ENCODE assay signal across 16 cellular contexts in the genomic region with DNA sequence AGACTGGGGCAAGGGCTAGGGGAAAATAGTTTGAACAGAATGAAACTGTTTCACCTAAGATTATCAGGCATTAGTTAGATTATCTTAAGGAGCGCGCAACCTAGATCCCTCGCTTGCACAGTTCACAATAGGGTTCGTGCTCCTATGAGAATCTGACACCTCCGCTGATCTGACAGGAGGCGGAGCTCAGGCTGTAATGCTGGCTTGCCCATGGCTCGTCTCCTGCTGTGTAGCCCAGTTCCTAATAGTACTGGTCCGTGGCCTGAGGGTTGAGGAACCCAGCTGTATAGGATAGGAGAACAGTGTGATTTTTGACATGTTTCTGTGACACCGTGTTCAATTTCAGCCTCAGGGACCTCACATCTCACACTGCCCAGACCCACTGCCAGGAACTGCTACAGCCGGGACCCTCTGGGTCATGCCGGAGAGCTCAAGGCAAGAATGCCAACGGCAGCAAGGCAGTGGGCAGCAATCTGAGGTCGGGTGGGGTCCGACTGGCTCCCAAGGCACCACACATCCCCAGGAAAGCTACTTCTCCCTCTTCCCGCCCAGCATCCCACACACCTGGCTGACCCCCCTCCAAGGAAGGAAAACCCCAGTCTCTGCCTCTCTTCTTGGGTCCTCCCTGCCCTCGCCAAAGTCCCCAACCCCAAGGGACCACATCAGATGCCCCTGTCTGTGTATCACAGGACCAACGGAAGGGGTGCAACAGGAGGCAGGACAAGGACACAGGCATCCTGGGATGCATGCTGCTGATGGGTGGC. TPM values are rescaled to one million over a fixed set of nuclear protein-coding genes. Genes with fewer than 3 reads are reported as not detected.
A peak's percentile ranks its signal among the peaks of the same experiment; 100 is the strongest.
DNase-seq lines count a peak whose midpoint lies in the region; ATAC-seq and TF ChIP-seq lines count a peak whose summit lies in the region.
"Had no signal": no experiment of that assay in that cellular context is flagged by ENCODE, and none has a peak within 500 bp of the region (broad histone marks: within the 10 kb centered on the region; RNA-seq: fewer than 3 reads in every experiment).

No MANE protein-coding gene starts in this region.

- H3K36me3 Mint-ChIP-seq in activated CD4-positive, alpha-beta T cell treated with anti-CD3 and anti-CD28 coated beads for 36 hours (ENCODE audit: low read depth) = no peaks in the 10 kb centered on the region

- no peaks in the 10 kb centered on the region for H3K9me3 ChIP-seq in adrenal gland (replicated peaks in 1 of 3)
- H3K9me3 ChIP-seq in right atrium auricular region = no peaks in the 10 kb centered on the region
- H3K9me3 ChIP-seq: HAP-1 had no signal

- H3K4me1 ChIP-seq in adrenal gland (replicated peaks in 1 of 2) (peaks cover 0 to 15% of the 10 kb centered on the region in 2 donors), right atrium auricular region (peaks cover 0 to 64% of the 10 kb centered on the region in 2 donors)
- H3K4me1 ChIP-seq: HAP-1 had no signal

- POLR2A ChIA-PET in activated CD4-positive, alpha-beta T cell treated with anti-CD3 and anti-CD28 coated beads for 36 hours (lab: Charles Lee) = no interaction called here
- POLR2A ChIA-PET in RWPE1 (lab: Yijun Ruan, JAX; ENCODE audit: low non-redundant PET) = no interaction called here

- no peak for TF ChIP-seq POLR2A in adrenal gland (IDR thresholded peaks at IDR 0.05)

- H3K36me3 ChIP-seq in adrenal gland (replicated peaks in 1 of 2) (no peaks in the 10 kb centered on the region), right atrium auricular region (no peaks in the 10 kb centered on the region)
- H3K36me3 ChIP-seq: HAP-1 had no signal

- H3K4me1 Mint-ChIP-seq in activated CD4-positive, alpha-beta T cell treated with anti-CD3 and anti-CD28 coated beads for 36 hours = no peaks in the 10 kb centered on the region
- H3K4me1 Mint-ChIP-seq: T-helper 17 cell had no signal

- no peak for ATAC-seq in activated CD4-positive, alpha-beta T cell treated with anti-CD3 and anti-CD28 coated beads for 36 hours
- ATAC-seq: T-helper 17 cell had no signal

- H3K27me3 ChIP-seq in adrenal gland = peaks cover 5% of the 10 kb centered on the region
- H3K27me3 ChIP-seq in right atrium auricular region = no peaks in the 10 kb centered on the region

- intact Hi-C loops in activated CD4-positive, alpha-beta T cell treated with anti-CD3 and anti-CD28 coated beads for 36 hours (cut with DNase I, micrococcal nuclease) = no loop called here
- intact Hi-C loops in adrenal gland (cut with DNase I) = no loop called here

- no peak for TF ChIP-seq CTCF in adrenal gland (IDR thresholded peaks at IDR 0.05)
- no peak for TF ChIP-seq CTCF in right atrium auricular region (IDR thresholded peaks at IDR 0.05)
- no peak for TF ChIP-seq CTCF in RWPE1 (conservative IDR thresholded peaks at IDR 0.05; ENCODE audit: low read depth)

- no peaks in the 10 kb centered on the region for H3K9me3 Mint-ChIP-seq in activated CD4-positive, alpha-beta T cell treated with anti-CD3 and anti-CD28 coated beads for 36 hours (ENCODE audit: low read depth)

- peak; percentile 1 for DNase-seq in activated CD4-positive, alpha-beta T cell treated with anti-CD3 and anti-CD28 coated beads for 36 hours
- no peak for DNase-seq in activated CD4-positive, alpha-beta T cell treated with anti-CD3 and anti-CD28 coated beads for 1 hour
- DNase-seq in adrenal gland (peak in 5 of 7 donors; percentile 4 to 41 (median 9)), right atrium auricular region (ENCODE audit: low spot score) (peak; percentile 54), HCEC 1CT (no peak), AML-193 (lab: John Stamatoyannopoulos, UW) (no peak), RWPE1 (ENCODE audit: low spot score) (no peak)
- peak; percentile 9 for DNase-seq in stimulated activated CD8-positive, alpha-beta memory T cell treated with anti-CD3 and anti-CD28 coated beads, Interleukin-4, amount 100 ng/mL, for 48 hours
- DNase-seq: amygdala, NCI-H2081 treated with DMSO at 0.1 percent for 48 hours, PC-9, small intestine, T-helper 17 cell, trophoblast cell had no signal

- 66 to 78% (median 74%) methylated on average over 15 to 17 of the region's 17 CpGs for WGBS in adrenal gland, 4 donors

- no peak overlapping the region for H3K4me3 Mint-ChIP-seq in activated CD4-positive, alpha-beta T cell treated with anti-CD3 and anti-CD28 coated beads for 36 hours
- H3K4me3 Mint-ChIP-seq: T-helper 17 cell had no signal

- no peak overlapping the region for H3K4me3 ChIP-seq in adrenal gland
- no peak overlapping the region for H3K4me3 ChIP-seq in right atrium auricular region
- H3K4me3 ChIP-seq: HAP-1, PC-9 had no signal

- H3K27ac ChIP-seq in adrenal gland = no peak overlapping the region
- peak overlapping the region; percentile 84 to 91 for H3K27ac ChIP-seq in right atrium auricular region
- H3K27ac ChIP-seq in RWPE1 = no peak overlapping the region
- H3K27ac ChIP-seq: PC-9 had no signal

- no peak overlapping the region for H3K27ac Mint-ChIP-seq in activated CD4-positive, alpha-beta T cell treated with anti-CD3 and anti-CD28 coated beads for 36 hours
- H3K27ac Mint-ChIP-seq: T-helper 17 cell had no signal

- CTCF ChIA-PET in activated CD4-positive, alpha-beta T cell treated with anti-CD3 and anti-CD28 coated beads for 36 hours (lab: Charles Lee) = interaction anchor here (0.7 to 0.9 kb wide), 2 partner anchors 9 to 15 kb away, joined by 3 read pairs; no protein-coding TSS in a partner anchor
- CTCF ChIA-PET in RWPE1 (lab: Yijun Ruan, JAX) = no interaction called here

- H3K27me3 Mint-ChIP-seq in activated CD4-positive, alpha-beta T cell treated with anti-CD3 and anti-CD28 coated beads for 36 hours = peaks cover 26% of the 10 kb centered on the region

RNA-seq across cellular contexts. Expression of gene CAMK2B, which starts 31.7 kb away (rescaled TPM):
- 1 to 10 TPM; 1.1 to 1.8 TPM for total RNA-seq in activated CD4-positive, alpha-beta T cell treated with anti-CD3 and anti-CD28 coated beads for 36 hours
- 1 to 10 TPM in 4 of 8 donors, under 1 TPM in 2, not detected in 2; 0.25 to 9.2 (median 3.4) TPM for total RNA-seq in adrenal gland
- 10 to 100 TPM in 2 of 3 donors, 1 to 10 TPM in 1; 8.1 to 82.3 (median 12.1) TPM for polyA plus RNA-seq in adrenal gland
- 10 to 100 TPM; 79.9 to 84.7 TPM for total RNA-seq in right atrium auricular region
- total RNA-seq: epithelial cell of proximal tubule had no signal

Comparison
In these comparisons a context has a peak if more than half of its experiments do, and no peak if none do; other contexts are left out.
1. DNase-seq: peak in activated CD4-positive, alpha-beta T cell treated with anti-CD3 and anti-CD28 coated beads for 36 hours (single experiment), adrenal gland (5 of 7), right atrium auricular region (single experiment) and stimulated activated CD8-positive, alpha-beta memory T cell treated with anti-CD3 and anti-CD28 coated beads, Interleukin-4, amount 100 ng/mL, for 48 hours (single experiment); none in activated CD4-positive, alpha-beta T cell treated with anti-CD3 and anti-CD28 coated beads for 1 hour (single experiment), HCEC 1CT (single experiment), AML-193 (0 of 2) and RWPE1 (single experiment).
2. H3K27ac ChIP-seq: peak in right atrium auricular region (2 of 2); none in adrenal gland (0 of 5) and RWPE1 (single experiment).
3. RNA of gene CAMK2B, which starts 31.7 kb away (total RNA-seq): 79.9 to 84.7 TPM in right atrium auricular region; 1.1 to 1.8 TPM in activated CD4-positive, alpha-beta T cell treated with anti-CD3 and anti-CD28 coated beads for 36 hours and 0.25 to 9.2 TPM in adrenal gland; every median in the first group is over 4 times any median in the second.